In genomic region chr15:60936186-60936585, GRCh38 we compare ENCODE assay signal across 24 cellular contexts.
"Had no signal": no experiment of that assay in that cellular context is flagged by ENCODE, and none has a peak within 500 bp of the region (broad histone marks: within the 10 kb centered on the region; RNA-seq: fewer than 3 reads in every experiment).

No MANE protein-coding gene starts in this region.

- H3K27ac Mint-ChIP-seq: activated CD4-positive, alpha-beta memory T cell treated with anti-CD3 and anti-CD28 coated beads for 36 hours; activated CD4-positive, alpha-beta T cell treated with anti-CD3 and anti-CD28 coated beads, Interleukin-2, amount 10 ng/mL, durations not matched to agents 7 days and 5 days; activated naive CD8-positive, alpha-beta T cell; T-cell had no signal

- H3K9me3 ChIP-seq: MG63 had no signal

- H3K27me3 ChIP-seq: MG63 had no signal

- DNase-seq: activated CD4-positive, alpha-beta memory T cell treated with anti-CD3 and anti-CD28 coated beads for 36 hours; activated CD4-positive, alpha-beta T cell treated with anti-CD3 and anti-CD28 coated beads, Interleukin-2, amount 10 ng/mL, durations not matched to agents 7 days and 5 days; activated CD4-positive, CD25-positive, alpha-beta regulatory T cell; activated CD8-positive, alpha-beta memory T cell treated with anti-CD3 and anti-CD28 coated beads for 24 hours; activated effector memory CD4-positive, alpha-beta T cell treated with anti-CD3 and anti-CD28 coated beads, Interleukin-2, amount 50 U/mL, for 16 hours; activated naive CD4-positive, alpha-beta T cell treated with Interleukin-2 at 50 U/mL for 16 hours; activated T-cell treated with anti-CD3 and anti-CD28 coated beads, Interleukin-2, amount 50 U/mL, for 4 hours; amygdala; MG63; MV-4-11; NCI-H146; NCI-H187 treated with DMSO at 0.1 percent for 48 hours; NCI-H2081 treated with DMSO at 0.1 percent for 48 hours; NCI-H446; NCI-H524 treated with DMSO at 0.1 percent for 48 hours; NCI-H748 treated with DMSO at 0.1 percent for 48 hours; RPMI8226; T-cell had no signal

- H3K4me3 ChIP-seq: MG63, SK-N-MC had no signal

- H3K36me3 ChIP-seq: MG63 had no signal

- H3K4me3 Mint-ChIP-seq: activated CD4-positive, alpha-beta memory T cell treated with anti-CD3 and anti-CD28 coated beads for 36 hours; activated CD4-positive, alpha-beta T cell treated with anti-CD3 and anti-CD28 coated beads, Interleukin-2, amount 10 ng/mL, durations not matched to agents 7 days and 5 days; activated naive CD8-positive, alpha-beta T cell; activated T-cell treated with anti-CD3 and anti-CD28 coated beads, Interleukin-2, amount 50 U/mL, for 4 hours; T-cell had no signal

- H3K36me3 Mint-ChIP-seq: activated CD4-positive, alpha-beta memory T cell treated with anti-CD3 and anti-CD28 coated beads for 36 hours; activated naive CD8-positive, alpha-beta T cell; T-cell had no signal

- FAIRE-seq: astrocyte had no signal

- ATAC-seq: activated T-cell treated with anti-CD3 and anti-CD28 coated beads, Interleukin-2, amount 50 U/mL, for 4 hours; Panc1; Right ventricle myocardium inferior; T-cell had no signal

- H3K27ac ChIP-seq: SK-N-MC, VCaP had no signal
